In the genomic region with DNA sequence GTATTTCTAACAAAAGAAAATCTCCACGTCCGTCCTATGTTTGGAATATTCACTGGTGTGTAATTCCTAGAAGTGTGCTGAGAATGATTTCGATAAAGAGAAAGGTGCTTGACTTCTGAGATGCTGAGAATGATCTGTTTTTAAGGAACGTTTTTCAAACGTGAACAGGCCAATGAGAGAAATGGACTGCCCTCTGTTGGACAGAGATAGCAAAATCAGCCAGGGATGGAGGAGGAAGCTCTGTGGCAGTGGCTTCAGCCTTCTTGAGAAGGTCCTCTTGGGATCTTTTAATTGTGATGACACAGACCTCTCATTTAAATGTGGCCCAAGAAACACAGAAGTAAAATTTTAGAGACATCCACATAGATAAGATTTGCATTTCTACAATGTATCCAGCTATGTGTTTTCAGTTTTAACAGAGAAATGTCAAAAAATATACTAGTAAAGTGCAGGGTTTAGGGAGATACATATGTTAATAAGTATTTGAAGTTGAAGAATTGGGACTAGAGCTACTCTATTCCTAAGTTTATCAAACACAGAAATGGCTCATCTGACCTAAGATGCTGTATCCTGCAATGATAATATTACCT, we compare ENCODE assay signal across 1 cellular context.
TF ChIP-seq lines count a peak whose summit lies in the region.

No MANE protein-coding gene starts in this region.

TF ChIP-seq in WTC11, 78 proteins besides CTCF, POLR2A, EP300 and RAD21 (continued from another document):
- TF ChIP-seq, protein P1, sequence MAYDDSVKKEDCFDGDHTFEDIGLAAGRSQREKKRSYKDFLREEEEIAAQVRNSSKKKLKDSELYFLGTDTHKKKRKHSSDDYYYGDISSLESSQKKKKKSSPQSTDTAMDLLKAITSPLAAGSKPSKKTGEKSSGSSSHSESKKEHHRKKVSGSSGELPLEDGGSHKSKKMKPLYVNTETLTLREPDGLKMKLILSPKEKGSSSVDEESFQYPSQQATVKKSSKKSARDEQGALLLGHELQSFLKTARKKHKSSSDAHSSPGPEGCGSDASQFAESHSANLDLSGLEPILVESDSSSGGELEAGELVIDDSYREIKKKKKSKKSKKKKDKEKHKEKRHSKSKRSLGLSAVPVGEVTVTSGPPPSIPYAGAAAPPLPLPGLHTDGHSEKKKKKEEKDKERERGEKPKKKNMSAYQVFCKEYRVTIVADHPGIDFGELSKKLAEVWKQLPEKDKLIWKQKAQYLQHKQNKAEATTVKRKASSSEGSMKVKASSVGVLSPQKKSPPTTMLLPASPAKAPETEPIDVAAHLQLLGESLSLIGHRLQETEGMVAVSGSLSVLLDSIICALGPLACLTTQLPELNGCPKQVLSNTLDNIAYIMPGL (CRISPR knock-in tag; IDR thresholded peaks at IDR 0.05) = no peak
- TF ChIP-seq, protein P2, sequence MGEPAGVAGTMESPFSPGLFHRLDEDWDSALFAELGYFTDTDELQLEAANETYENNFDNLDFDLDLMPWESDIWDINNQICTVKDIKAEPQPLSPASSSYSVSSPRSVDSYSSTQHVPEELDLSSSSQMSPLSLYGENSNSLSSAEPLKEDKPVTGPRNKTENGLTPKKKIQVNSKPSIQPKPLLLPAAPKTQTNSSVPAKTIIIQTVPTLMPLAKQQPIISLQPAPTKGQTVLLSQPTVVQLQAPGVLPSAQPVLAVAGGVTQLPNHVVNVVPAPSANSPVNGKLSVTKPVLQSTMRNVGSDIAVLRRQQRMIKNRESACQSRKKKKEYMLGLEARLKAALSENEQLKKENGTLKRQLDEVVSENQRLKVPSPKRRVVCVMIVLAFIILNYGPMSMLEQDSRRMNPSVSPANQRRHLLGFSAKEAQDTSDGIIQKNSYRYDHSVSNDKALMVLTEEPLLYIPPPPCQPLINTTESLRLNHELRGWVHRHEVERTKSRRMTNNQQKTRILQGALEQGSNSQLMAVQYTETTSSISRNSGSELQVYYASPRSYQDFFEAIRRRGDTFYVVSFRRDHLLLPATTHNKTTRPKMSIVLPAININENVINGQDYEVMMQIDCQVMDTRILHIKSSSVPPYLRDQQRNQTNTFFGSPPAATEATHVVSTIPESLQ (CRISPR knock-in tag; IDR thresholded peaks at IDR 0.05) = no peak
- TF ChIP-seq GRHL2 (CRISPR knock-in tag; IDR thresholded peaks at IDR 0.05; ENCODE audit: insufficient replicate concordance, severe bottlenecking) (no peak), FOXP1 (CRISPR knock-in tag; IDR thresholded peaks at IDR 0.05; ENCODE audit: borderline replicate concordance) (no peak), ZNF416 (CRISPR knock-in tag; IDR thresholded peaks at IDR 0.05) (no peak), TP53 (CRISPR knock-in tag; IDR thresholded peaks at IDR 0.05) (no peak), CREM (CRISPR knock-in tag; IDR thresholded peaks at IDR 0.05) (no peak), JUN (CRISPR knock-in tag; IDR thresholded peaks at IDR 0.05) (no peak)
- TF ChIP-seq, protein P3, sequence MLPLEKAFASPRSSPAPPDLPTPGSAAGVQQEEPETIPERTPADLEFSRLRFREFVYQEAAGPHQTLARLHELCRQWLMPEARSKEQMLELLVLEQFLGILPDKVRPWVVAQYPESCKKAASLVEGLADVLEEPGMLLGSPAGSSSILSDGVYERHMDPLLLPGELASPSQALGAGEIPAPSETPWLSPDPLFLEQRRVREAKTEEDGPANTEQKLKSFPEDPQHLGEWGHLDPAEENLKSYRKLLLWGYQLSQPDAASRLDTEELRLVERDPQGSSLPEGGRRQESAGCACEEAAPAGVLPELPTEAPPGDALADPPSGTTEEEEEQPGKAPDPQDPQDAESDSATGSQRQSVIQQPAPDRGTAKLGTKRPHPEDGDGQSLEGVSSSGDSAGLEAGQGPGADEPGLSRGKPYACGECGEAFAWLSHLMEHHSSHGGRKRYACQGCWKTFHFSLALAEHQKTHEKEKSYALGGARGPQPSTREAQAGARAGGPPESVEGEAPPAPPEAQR (CRISPR knock-in tag; IDR thresholded peaks at IDR 0.05) = no peak
- TF ChIP-seq, protein P4, sequence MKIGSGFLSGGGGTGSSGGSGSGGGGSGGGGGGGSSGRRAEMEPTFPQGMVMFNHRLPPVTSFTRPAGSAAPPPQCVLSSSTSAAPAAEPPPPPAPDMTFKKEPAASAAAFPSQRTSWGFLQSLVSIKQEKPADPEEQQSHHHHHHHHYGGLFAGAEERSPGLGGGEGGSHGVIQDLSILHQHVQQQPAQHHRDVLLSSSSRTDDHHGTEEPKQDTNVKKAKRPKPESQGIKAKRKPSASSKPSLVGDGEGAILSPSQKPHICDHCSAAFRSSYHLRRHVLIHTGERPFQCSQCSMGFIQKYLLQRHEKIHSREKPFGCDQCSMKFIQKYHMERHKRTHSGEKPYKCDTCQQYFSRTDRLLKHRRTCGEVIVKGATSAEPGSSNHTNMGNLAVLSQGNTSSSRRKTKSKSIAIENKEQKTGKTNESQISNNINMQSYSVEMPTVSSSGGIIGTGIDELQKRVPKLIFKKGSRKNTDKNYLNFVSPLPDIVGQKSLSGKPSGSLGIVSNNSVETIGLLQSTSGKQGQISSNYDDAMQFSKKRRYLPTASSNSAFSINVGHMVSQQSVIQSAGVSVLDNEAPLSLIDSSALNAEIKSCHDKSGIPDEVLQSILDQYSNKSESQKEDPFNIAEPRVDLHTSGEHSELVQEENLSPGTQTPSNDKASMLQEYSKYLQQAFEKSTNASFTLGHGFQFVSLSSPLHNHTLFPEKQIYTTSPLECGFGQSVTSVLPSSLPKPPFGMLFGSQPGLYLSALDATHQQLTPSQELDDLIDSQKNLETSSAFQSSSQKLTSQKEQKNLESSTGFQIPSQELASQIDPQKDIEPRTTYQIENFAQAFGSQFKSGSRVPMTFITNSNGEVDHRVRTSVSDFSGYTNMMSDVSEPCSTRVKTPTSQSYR (CRISPR knock-in tag; IDR thresholded peaks at IDR 0.05) = no peak
- TF ChIP-seq, protein P5, sequence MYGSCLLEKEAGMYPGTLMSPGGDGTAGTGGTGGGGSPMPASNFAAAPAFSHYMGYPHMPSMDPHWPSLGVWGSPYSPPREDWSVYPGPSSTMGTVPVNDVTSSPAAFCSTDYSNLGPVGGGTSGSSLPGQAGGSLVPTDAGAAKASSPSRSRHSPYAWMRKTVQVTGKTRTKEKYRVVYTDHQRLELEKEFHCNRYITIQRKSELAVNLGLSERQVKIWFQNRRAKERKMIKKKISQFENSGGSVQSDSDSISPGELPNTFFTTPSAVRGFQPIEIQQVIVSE (CRISPR knock-in tag; IDR thresholded peaks at IDR 0.05; ENCODE audit: borderline replicate concordance) = no peak
- TF ChIP-seq, protein P6, sequence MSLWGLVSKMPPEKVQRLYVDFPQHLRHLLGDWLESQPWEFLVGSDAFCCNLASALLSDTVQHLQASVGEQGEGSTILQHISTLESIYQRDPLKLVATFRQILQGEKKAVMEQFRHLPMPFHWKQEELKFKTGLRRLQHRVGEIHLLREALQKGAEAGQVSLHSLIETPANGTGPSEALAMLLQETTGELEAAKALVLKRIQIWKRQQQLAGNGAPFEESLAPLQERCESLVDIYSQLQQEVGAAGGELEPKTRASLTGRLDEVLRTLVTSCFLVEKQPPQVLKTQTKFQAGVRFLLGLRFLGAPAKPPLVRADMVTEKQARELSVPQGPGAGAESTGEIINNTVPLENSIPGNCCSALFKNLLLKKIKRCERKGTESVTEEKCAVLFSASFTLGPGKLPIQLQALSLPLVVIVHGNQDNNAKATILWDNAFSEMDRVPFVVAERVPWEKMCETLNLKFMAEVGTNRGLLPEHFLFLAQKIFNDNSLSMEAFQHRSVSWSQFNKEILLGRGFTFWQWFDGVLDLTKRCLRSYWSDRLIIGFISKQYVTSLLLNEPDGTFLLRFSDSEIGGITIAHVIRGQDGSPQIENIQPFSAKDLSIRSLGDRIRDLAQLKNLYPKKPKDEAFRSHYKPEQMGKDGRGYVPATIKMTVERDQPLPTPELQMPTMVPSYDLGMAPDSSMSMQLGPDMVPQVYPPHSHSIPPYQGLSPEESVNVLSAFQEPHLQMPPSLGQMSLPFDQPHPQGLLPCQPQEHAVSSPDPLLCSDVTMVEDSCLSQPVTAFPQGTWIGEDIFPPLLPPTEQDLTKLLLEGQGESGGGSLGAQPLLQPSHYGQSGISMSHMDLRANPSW (CRISPR knock-in tag; conservative IDR thresholded peaks at IDR 0.05; ENCODE audit: low read depth) = no peak
